Comparison of ENCODE assay signal across 6 cellular contexts in the genomic region with DNA sequence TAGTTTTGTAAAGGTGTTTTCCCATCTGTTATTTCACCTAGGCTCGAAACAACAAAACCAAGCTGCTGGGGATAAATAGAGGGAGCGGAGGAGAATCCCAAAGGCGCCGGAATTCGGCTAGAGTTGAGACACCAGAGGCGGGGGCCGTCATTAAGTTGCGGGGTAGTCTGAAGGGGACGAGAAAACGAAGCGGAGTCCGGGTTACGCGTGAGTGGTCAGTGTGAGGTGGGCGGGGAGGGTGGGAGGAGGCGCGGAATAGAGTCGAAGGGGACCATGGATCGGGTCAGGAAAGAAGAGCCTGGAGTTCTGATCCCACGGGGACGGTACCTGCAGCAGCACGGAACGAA. TPM values are rescaled to one million over a fixed set of nuclear protein-coding genes. Genes with fewer than 3 reads are reported as not detected.
DNase-seq lines count a peak whose midpoint lies in the region; ATAC-seq and TF ChIP-seq lines count a peak whose summit lies in the region.

No MANE protein-coding gene starts in this region.

- TF ChIP-seq POLR2A in lower leg skin (IDR thresholded peaks at IDR 0.05) = no peak

- TF ChIP-seq CTCF in lower leg skin (IDR thresholded peaks at IDR 0.05) (no peak), GM10248 (IDR thresholded peaks at IDR 0.05; ENCODE audit: control extremely low read depth, extremely low read depth, low read depth, missing control alignments) (no peak)

- 0 to 1% methylated on average over 23 of the region's 23 CpGs for WGBS in lower leg skin, 2 donors

- CTCF ChIA-PET in HEK293T (lab: Yijun Ruan, JAX) = no interaction called here
- CTCF ChIA-PET in activated CD4-positive, alpha-beta memory T cell treated with anti-CD3 and anti-CD28 coated beads, Interleukin-2, amount 10 ng/mL, durations not matched to agents 7 days and 5 days (lab: Charles Lee) = interaction anchor here (1.2 to 3.0 kb wide), 3 partner anchors 13 to 212 kb away, joined by 3 to 12 read pairs (median 4); a partner anchor contains a TSS
- CTCF ChIA-PET in GM10248 (lab: Yijun Ruan, JAX) = interaction anchor here (1.0 to 1.5 kb wide), 2 partner anchors 10 to 32 kb away, joined by 5 to 6 read pairs; no protein-coding TSS in a partner anchor

- peak overlapping the region; percentile 94 for H3K27ac Mint-ChIP-seq in activated CD4-positive, alpha-beta memory T cell treated with anti-CD3 and anti-CD28 coated beads, Interleukin-2, amount 10 ng/mL, durations not matched to agents 7 days and 5 days

- ATAC-seq in GM18861 (IDR thresholded peaks at IDR 0.05; ENCODE audit: unreplicated experiment) = no peak

- H3K27me3 Mint-ChIP-seq in activated CD4-positive, alpha-beta memory T cell treated with anti-CD3 and anti-CD28 coated beads, Interleukin-2, amount 10 ng/mL, durations not matched to agents 7 days and 5 days = no peaks in the 10 kb centered on the region

- POLR2A ChIA-PET in HEK293T (lab: Yijun Ruan, JAX) (interaction anchor here (0.6 to 2.6 kb wide), 15 partner anchors 10 to 365 kb away, joined by 3 to 27 read pairs (median 4); a partner anchor contains a TSS), GM10248 (lab: Yijun Ruan, JAX) (interaction anchor here (1.0 kb wide), 1 partner anchor 10 kb away, joined by 3 read pairs; no protein-coding TSS in a partner anchor)
- POLR2A ChIA-PET in activated CD4-positive, alpha-beta memory T cell treated with anti-CD3 and anti-CD28 coated beads, Interleukin-2, amount 10 ng/mL, durations not matched to agents 7 days and 5 days (lab: Charles Lee) = interaction anchor here (0.8 to 3.2 kb wide), 12 partner anchors 10 to 676 kb away, joined by 3 to 78 read pairs (median 10); a partner anchor contains a TSS

- peaks cover 70% of the 10 kb centered on the region for H3K36me3 Mint-ChIP-seq in activated CD4-positive, alpha-beta memory T cell treated with anti-CD3 and anti-CD28 coated beads, Interleukin-2, amount 10 ng/mL, durations not matched to agents 7 days and 5 days (ENCODE audit: low read depth)

- intact Hi-C loops in lower leg skin (cut with DNase I; ENCODE audit: low total_unique reads) = no loop called here

- peaks cover 52% of the 10 kb centered on the region for H3K4me1 Mint-ChIP-seq in activated CD4-positive, alpha-beta memory T cell treated with anti-CD3 and anti-CD28 coated beads, Interleukin-2, amount 10 ng/mL, durations not matched to agents 7 days and 5 days

- no peaks in the 10 kb centered on the region for H3K9me3 Mint-ChIP-seq in activated CD4-positive, alpha-beta memory T cell treated with anti-CD3 and anti-CD28 coated beads, Interleukin-2, amount 10 ng/mL, durations not matched to agents 7 days and 5 days

- peak; percentile 56 for DNase-seq in HEK293T (ENCODE audit: extremely low spot score)
- peak; percentile 21 for DNase-seq in activated CD4-positive, alpha-beta memory T cell treated with anti-CD3 and anti-CD28 coated beads, Interleukin-2, amount 10 ng/mL, durations not matched to agents 7 days and 5 days
- no peak for DNase-seq in lower leg skin (ENCODE audit: low spot score in 2 of 2)
- DNase-seq in retina = no peak
- no peak for DNase-seq in GM10248 (ENCODE audit: extremely low spot score)

- H3K4me3 Mint-ChIP-seq in activated CD4-positive, alpha-beta memory T cell treated with anti-CD3 and anti-CD28 coated beads, Interleukin-2, amount 10 ng/mL, durations not matched to agents 7 days and 5 days = peak overlapping the region; percentile 98

- peak overlapping the region; percentile 52 for H3K4me3 ChIP-seq in lower leg skin (ENCODE audit: low read depth, poor library complexity, severe bottlenecking)

TF ChIP-seq in HEK293T, 16 proteins besides CTCF, POLR2A, EP300 and RAD21:
- no peak for TF ChIP-seq FOXA1 (IDR thresholded peaks at IDR 0.05)

RNA-seq across cellular contexts. Expression of a gene that starts 0.4 kb away (rescaled TPM):
- 100 to 1,000 TPM; 121 to 125 TPM for total RNA-seq in activated CD4-positive, alpha-beta memory T cell treated with anti-CD3 and anti-CD28 coated beads, Interleukin-2, amount 10 ng/mL, durations not matched to agents 7 days and 5 days
- total RNA-seq in lower leg skin = 10 to 100 TPM; 56.8 to 84.7 (median 72.3) TPM

RNA-seq across cellular contexts. Expression of a gene that starts 0.6 kb away (rescaled TPM):
- 10 to 100 TPM; 34.4 to 36.4 TPM for total RNA-seq in activated CD4-positive, alpha-beta memory T cell treated with anti-CD3 and anti-CD28 coated beads, Interleukin-2, amount 10 ng/mL, durations not matched to agents 7 days and 5 days
- total RNA-seq in lower leg skin = 10 to 100 TPM in 3 of 4 donors, 1 to 10 TPM in 1; 7.0 to 17.5 (median 14.0) TPM

RNA-seq across cellular contexts. Expression of a gene that starts 14.6 kb away (rescaled TPM):
- total RNA-seq in activated CD4-positive, alpha-beta memory T cell treated with anti-CD3 and anti-CD28 coated beads, Interleukin-2, amount 10 ng/mL, durations not matched to agents 7 days and 5 days = 10 to 100 TPM; 14.2 to 17.0 TPM
- total RNA-seq in lower leg skin = 10 to 100 TPM; 13.2 to 16.8 (median 15.3) TPM

RNA-seq across cellular contexts. Expression of a gene that starts 35.5 kb away (rescaled TPM):
- 10 to 100 TPM; 34.5 to 35.8 TPM for total RNA-seq in activated CD4-positive, alpha-beta memory T cell treated with anti-CD3 and anti-CD28 coated beads, Interleukin-2, amount 10 ng/mL, durations not matched to agents 7 days and 5 days
- total RNA-seq in lower leg skin = 10 to 100 TPM; 15.1 to 23.4 (median 16.7) TPM

RNA-seq across cellular contexts. Expression of a gene that starts 56.8 kb away (rescaled TPM):
- total RNA-seq in activated CD4-positive, alpha-beta memory T cell treated with anti-CD3 and anti-CD28 coated beads, Interleukin-2, amount 10 ng/mL, durations not matched to agents 7 days and 5 days = 1 to 10 TPM; 9.0 to 9.9 TPM
- 10 to 100 TPM in 2 of 4 donors, 1 to 10 TPM in 2; 7.3 to 18.9 (median 9.0) TPM for total RNA-seq in lower leg skin

Comparison
In these comparisons a context has a peak if more than half of its experiments do, and no peak if none do; other contexts are left out.
1. DNase-seq: peak in HEK293T (single experiment) and activated CD4-positive, alpha-beta memory T cell treated with anti-CD3 and anti-CD28 coated beads, Interleukin-2, amount 10 ng/mL, durations not matched to agents 7 days and 5 days (single experiment); none in lower leg skin (0 of 2), retina (single experiment) and GM10248 (single experiment).